ENCODE assay signal across 8 cellular contexts in the genomic region with DNA sequence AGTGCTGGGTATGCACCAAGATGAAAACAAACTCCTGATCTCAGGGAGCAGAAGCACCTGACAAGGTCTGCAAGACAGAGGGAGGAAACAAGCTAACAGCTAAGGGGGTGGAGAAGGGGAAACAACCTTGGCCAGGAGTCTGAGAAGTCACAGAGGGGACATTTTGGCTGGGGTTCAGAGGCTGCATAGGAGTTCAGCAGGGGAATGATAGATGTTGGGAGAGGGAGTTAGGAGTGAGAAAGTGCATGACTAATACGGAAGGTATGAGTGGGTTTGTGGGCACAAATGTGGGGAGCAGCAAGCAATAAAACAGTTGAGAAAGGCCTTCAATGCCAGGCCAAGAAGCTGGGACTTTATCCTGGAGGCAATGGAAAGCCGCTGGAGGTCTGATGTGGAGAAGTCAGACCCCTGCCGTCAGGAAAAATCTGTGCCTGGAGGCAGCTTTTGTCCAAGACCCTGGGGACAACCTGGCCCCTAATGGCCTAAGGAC. TPM values are rescaled to one million over a fixed set of nuclear protein-coding genes. Genes with fewer than 3 reads are reported as not detected.
DNase-seq lines count a peak whose midpoint lies in the region.

No MANE protein-coding gene starts in this region.

- H2BK120ac ChIP-seq in neuronal stem cell (ENCODE audit: low read depth, low read length): no peak overlapping the region

- no peak overlapping the region for H2BK15ac ChIP-seq in neuronal stem cell (ENCODE audit: low read length)

- H3K27me3 ChIP-seq in neuronal stem cell (ENCODE audit: control insufficient read depth in 3 of 3, insufficient read depth in 3 of 3, low read depth in 1 of 3, low read length in 3 of 3): no peaks in the 10 kb centered on the region

- no peak overlapping the region for H4K91ac ChIP-seq in neuronal stem cell (ENCODE audit: low read depth, low read length, poor library complexity)

- H3K27ac ChIP-seq in neuronal stem cell (replicated peaks; ENCODE audit: low read length): no peak overlapping the region

- H2AK5ac ChIP-seq in neuronal stem cell (ENCODE audit: low read depth, low read length): no peak overlapping the region

- no CpG with 5 or more reads among the region's 3 CpGs for WGBS in neuronal stem cell (ENCODE audit: extremely low coverage in 2 of 2, insufficient read length in 2 of 2, insufficient replicate concordance in 1 of 2), 2 donors

- H2BK5ac ChIP-seq in neuronal stem cell (ENCODE audit: low read length): no peak overlapping the region

- no peak overlapping the region for H3K14ac ChIP-seq in neuronal stem cell (ENCODE audit: low read length)

- peaks cover 4 to 33% of the 10 kb centered on the region in 2 donors for H3K4me1 ChIP-seq in neuronal stem cell (ENCODE audit: control insufficient read depth in 2 of 2, insufficient read depth in 1 of 2, low read depth in 1 of 2, low read length in 2 of 2)

- H3K23ac ChIP-seq in neuronal stem cell (ENCODE audit: low read depth, low read length, poor library complexity): peak overlapping the region; percentile 7

- H2BK12ac ChIP-seq in neuronal stem cell (ENCODE audit: low read length): no peak overlapping the region

- peaks cover 37% of the 10 kb centered on the region for H3K79me1 ChIP-seq in neuronal stem cell (ENCODE audit: low read depth, low read length)

- DNase-seq in EL: peak; percentile 96
- DNase-seq in MV-4-11 (lab: John Stamatoyannopoulos, UW): peak; percentile 8
- peak; percentile 73 for DNase-seq in dedifferentiated amniotic fluid mesenchymal stem cell (ENCODE audit: extremely low spot score)
- DNase-seq in neuronal stem cell (ENCODE audit: low spot score): no peak
- no peak for DNase-seq in retina
- no peak for DNase-seq in stimulated activated CD8-positive, alpha-beta memory T cell treated with anti-CD3 and anti-CD28 coated beads, Interleukin-4, amount 100 ng/mL, for 48 hours
- DNase-seq in C1 segment of cervical spinal cord (lab: John Stamatoyannopoulos, UW): no peak
- no peak for DNase-seq in NCI-H345 treated with DMSO at 0.1 percent for 48 hours (lab: John Stamatoyannopoulos, UW; ENCODE audit: unreplicated experiment)

- no peak overlapping the region for H3K4ac ChIP-seq in neuronal stem cell (ENCODE audit: low read length)

- no peak overlapping the region for H3K4me3 ChIP-seq in neuronal stem cell (ENCODE audit: low read length in 2 of 2)

- no peak overlapping the region for H3K9ac ChIP-seq in neuronal stem cell (ENCODE audit: low read depth, low read length, poor library complexity)

- H3K9me3 ChIP-seq in neuronal stem cell (replicated peaks in 1 of 2; ENCODE audit: control insufficient read depth in 2 of 2, insufficient read depth in 1 of 2, low read depth in 1 of 2, low read length in 2 of 2): no peaks in the 10 kb centered on the region

- no peak overlapping the region for H3K18ac ChIP-seq in neuronal stem cell (ENCODE audit: low read length)

- H2AFZ ChIP-seq in neuronal stem cell (ENCODE audit: low read length): no peak overlapping the region

- no peak overlapping the region for H4K8ac ChIP-seq in neuronal stem cell (ENCODE audit: low read depth, low read length)

- no peak overlapping the region for H3K4me2 ChIP-seq in neuronal stem cell (ENCODE audit: insufficient read depth, low read length, poor library complexity, severe bottlenecking)

- H3K36me3 ChIP-seq in neuronal stem cell (replicated peaks in 1 of 2; ENCODE audit: control insufficient read depth in 2 of 2, insufficient read depth in 2 of 2, low read length in 2 of 2): peaks cover 68 to 83% of the 10 kb centered on the region in 2 donors

RNA-seq across cellular contexts. Expression of gene EPHA2, which starts 16.4 kb away (rescaled TPM):
- polyA plus RNA-seq in neuronal stem cell (2013, experiment 1 of 2): 74.6 TPM
- 73.7 TPM for polyA plus RNA-seq in neuronal stem cell (2013, experiment 2 of 2)

Comparison
In these comparisons a context has a peak if more than half of its experiments do, and no peak if none do; other contexts are left out.
1. DNase-seq: peak in EL (single experiment), MV-4-11 (single experiment) and dedifferentiated amniotic fluid mesenchymal stem cell (single experiment); none in neuronal stem cell (single experiment), retina (single experiment), stimulated activated CD8-positive, alpha-beta memory T cell treated with anti-CD3 and anti-CD28 coated beads, Interleukin-4, amount 100 ng/mL, for 48 hours (single experiment), C1 segment of cervical spinal cord (0 of 14) and NCI-H345 treated with DMSO at 0.1 percent for 48 hours (single experiment).